1 cellular context compared by ENCODE assay signal in the genomic region with DNA sequence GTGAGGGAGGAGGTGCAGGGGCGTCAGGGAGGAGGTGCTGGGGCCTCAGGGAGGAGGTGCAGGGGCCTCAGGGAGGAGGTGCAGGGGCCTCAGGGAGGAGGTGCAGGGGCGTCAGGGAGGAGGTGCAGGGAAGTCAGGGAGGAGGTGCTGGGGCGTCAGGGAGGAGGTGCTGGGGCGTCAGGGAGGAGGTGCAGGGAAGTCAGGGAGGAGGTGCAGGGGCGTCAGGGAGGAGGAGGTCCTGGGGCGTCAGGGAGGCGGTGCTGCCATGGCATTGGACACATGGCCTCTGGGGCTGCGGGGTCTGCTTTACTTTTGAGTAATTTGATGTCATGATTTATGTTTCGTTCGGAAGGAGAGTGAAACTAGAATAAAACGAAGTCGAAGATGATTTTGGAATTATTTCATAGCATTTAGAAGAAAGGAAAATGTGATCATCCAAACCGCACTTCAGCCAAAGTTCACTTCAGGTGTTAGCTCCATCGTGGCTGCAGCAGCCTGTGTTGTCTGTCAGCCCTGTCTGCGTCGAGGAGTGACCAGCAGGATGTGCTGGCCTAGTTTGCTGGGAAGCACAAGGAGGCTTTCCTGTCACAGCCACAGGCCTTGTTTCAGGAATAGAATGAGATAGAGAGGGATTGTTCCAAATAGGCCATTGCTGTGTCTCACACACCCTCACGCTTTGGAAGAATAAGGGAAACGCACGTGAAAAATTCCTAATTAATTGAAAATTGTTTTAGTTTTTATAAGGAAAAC.
TF ChIP-seq lines count a peak whose summit lies in the region.

No MANE protein-coding gene starts in this region.

TF ChIP-seq in GM23338, 12 proteins besides CTCF, POLR2A, EP300 and RAD21:
- TF ChIP-seq ETS1 (IDR thresholded peaks at IDR 0.05) (no peak), EZH2phosphoT487 (IDR thresholded peaks at IDR 0.05; ENCODE audit: unreplicated experiment) (no peak), ZNF114 (CRISPR knock-in tag; IDR thresholded peaks at IDR 0.05) (no peak)
